Comparison of ENCODE assay signal across 1 cellular context in the genomic region with DNA sequence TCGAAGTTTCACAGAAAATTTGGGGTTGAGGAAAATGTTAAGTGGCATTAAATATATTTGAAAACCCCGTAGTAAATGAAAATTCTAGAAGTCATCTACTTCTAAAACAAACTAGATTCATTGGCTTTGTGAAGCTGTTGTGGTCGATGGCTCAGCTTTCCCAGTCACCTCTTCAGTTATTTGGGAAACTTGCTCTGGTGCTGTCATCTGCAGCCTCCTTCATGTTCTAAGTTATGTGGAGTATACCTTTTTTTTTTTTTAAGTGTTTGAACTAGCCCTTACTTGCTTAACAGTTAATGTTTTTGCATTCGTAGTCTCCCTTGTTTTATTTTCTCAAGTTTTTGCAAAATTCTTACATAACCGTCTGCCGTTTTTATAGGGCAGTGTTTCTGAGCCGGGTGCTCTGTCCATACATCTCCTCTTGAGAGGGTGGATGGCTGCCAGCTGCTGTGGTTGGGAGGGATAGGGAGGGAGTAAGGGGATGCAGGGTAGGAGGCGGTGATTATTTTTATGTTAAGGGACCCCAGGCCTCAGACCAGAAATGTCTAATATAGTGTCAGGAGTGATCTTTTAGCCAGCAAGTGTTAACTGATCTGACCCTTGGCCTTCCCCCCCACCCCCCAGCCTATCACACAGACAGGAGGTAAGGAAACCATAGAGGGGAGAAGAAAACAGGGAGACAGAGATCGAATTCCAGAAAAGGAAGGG.
TF ChIP-seq lines count a peak whose summit lies in the region.

No MANE protein-coding gene starts in this region.

TF ChIP-seq in HepG2, 621 proteins besides CTCF, POLR2A, EP300 and RAD21 (continued from another document):
- TF ChIP-seq, protein P1, sequence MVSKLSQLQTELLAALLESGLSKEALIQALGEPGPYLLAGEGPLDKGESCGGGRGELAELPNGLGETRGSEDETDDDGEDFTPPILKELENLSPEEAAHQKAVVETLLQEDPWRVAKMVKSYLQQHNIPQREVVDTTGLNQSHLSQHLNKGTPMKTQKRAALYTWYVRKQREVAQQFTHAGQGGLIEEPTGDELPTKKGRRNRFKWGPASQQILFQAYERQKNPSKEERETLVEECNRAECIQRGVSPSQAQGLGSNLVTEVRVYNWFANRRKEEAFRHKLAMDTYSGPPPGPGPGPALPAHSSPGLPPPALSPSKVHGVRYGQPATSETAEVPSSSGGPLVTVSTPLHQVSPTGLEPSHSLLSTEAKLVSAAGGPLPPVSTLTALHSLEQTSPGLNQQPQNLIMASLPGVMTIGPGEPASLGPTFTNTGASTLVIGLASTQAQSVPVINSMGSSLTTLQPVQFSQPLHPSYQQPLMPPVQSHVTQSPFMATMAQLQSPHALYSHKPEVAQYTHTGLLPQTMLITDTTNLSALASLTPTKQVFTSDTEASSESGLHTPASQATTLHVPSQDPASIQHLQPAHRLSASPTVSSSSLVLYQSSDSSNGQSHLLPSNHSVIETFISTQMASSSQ (IDR thresholded peaks at IDR 0.05; ENCODE audit: low read depth): no peak
- TF ChIP-seq, protein P1 (CRISPR knock-in tag; IDR thresholded peaks at IDR 0.05; ENCODE audit: borderline replicate concordance): no peak
